8 cellular contexts compared by ENCODE assay signal in the genomic region with DNA sequence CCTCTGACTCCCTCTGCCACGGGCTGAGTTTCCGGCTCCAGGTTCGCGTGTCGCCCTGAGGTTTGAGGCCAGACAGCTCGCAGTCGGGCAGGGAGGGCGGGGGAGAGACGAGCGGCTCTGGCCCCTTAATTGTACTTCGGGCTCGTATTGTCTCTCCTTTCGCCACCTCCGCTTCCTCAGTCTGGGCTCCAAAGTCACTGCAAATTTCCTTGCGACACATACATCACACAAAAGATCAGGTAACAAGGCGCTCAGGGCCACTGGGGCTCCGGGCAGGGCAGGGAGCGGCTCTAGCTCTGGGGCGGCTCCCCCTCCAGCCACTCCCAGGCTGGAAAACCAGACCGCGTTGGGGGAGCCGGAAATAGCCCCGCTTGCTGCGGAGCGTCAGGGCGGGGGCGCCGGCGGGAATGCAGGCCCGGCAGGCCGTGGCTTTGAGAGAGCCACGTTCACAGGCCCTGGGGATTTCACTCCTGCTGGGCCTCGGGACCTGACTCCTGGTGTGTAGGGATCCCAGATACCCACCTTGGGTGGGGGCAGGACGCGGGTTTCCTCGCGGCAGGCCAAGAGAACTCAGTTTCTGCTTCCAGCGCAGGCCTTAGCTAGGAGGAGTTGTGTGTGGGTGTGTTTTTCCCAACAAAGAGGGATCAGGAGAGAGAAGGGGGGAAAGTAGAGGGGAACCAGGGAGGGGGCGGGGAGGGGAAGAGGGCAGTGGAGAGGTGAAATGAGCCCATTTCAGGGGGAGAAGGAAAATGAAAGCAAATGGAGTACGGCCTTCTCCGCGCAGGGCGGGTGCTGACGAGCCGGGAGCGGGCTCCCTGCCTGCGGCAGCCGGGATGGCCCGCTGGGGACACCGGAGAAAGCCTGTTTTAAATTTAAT. TPM values are rescaled to one million over a fixed set of nuclear protein-coding genes. Genes with fewer than 3 reads are reported as not detected.
DNase-seq lines count a peak whose midpoint lies in the region; ATAC-seq, FAIRE-seq and TF ChIP-seq lines count a peak whose summit lies in the region.

No MANE protein-coding gene starts in this region.

- no peaks in the 10 kb centered on the region for H4K20me1 ChIP-seq in astrocyte (ENCODE audit: insufficient read depth, low read length)

- H3K27me3 ChIP-seq in MG63 (no peaks in the 10 kb centered on the region), astrocyte (ENCODE audit: insufficient read depth, low read length) (peaks cover 96% of the 10 kb centered on the region), left lung (peaks cover 100% of the 10 kb centered on the region in 2 donors), tibial nerve (peaks cover 0 to 94% of the 10 kb centered on the region in 2 donors)

- H2AFZ ChIP-seq in astrocyte (ENCODE audit: low read depth, low read length), result peak overlapping the region; percentile 64

- H3K36me3 ChIP-seq in MG63 (peaks cover 10% of the 10 kb centered on the region), astrocyte (ENCODE audit: insufficient read depth, low read length) (no peaks in the 10 kb centered on the region), left lung (no peaks in the 10 kb centered on the region), tibial nerve (no peaks in the 10 kb centered on the region)

- POLR2A ChIA-PET in GM10248 (lab: Yijun Ruan, JAX), result no interaction called here

- H3K4me1 Mint-ChIP-seq in astrocyte (ENCODE audit: low read depth, unreplicated experiment), result no peaks in the 10 kb centered on the region

- no peaks in the 10 kb centered on the region for H3K9me3 ChIP-seq in MG63
- H3K9me3 ChIP-seq in astrocyte (ENCODE audit: insufficient read depth, low read depth, low read length), result peaks cover 10% of the 10 kb centered on the region
- no peaks in the 10 kb centered on the region for H3K9me3 ChIP-seq in left lung
- H3K9me3 ChIP-seq in tibial nerve, result no peaks in the 10 kb centered on the region

- H3K27me3 Mint-ChIP-seq in astrocyte (ENCODE audit: low read depth, unreplicated experiment), result peaks cover 85% of the 10 kb centered on the region

- WGBS in tibial nerve, 2 donors, result 2 to 5% methylated on average over 34 to 50 of the region's 50 CpGs

- DNase-seq in DMS114 treated with DMSO at 0.1 percent for 48 hours (lab: John Stamatoyannopoulos, UW; ENCODE audit: unreplicated experiment) (peak; percentile 42), MG63 (peak; percentile 90), astrocyte (ENCODE audit: low read depth) (no peak), left lung (no peak), tibial nerve (ENCODE audit: low spot score in 2 of 2) (no peak), RPMI8226 (no peak), GM10248 (ENCODE audit: extremely low spot score) (no peak)

- TF ChIP-seq CTCF in astrocyte (IDR thresholded peaks at IDR 0.05; ENCODE audit: insufficient read depth, low read depth, low read length) (no peak), left lung (IDR thresholded peaks at IDR 0.05) (no peak), tibial nerve (IDR thresholded peaks at IDR 0.05) (no peak), GM10248 (IDR thresholded peaks at IDR 0.05; ENCODE audit: control extremely low read depth, extremely low read depth, low read depth, missing control alignments) (no peak)

- H3K4me2 ChIP-seq in astrocyte (ENCODE audit: low read length), result peak overlapping the region; percentile 78

- H3K27ac ChIP-seq in astrocyte (ENCODE audit: low read depth, low read length) (no peak overlapping the region), left lung (no peak overlapping the region), tibial nerve (peak overlapping the region; percentile 80 to 99 (median 92))

- ATAC-seq in left lung (peak; percentile 57), HG02885 (IDR thresholded peaks at IDR 0.05; ENCODE audit: poor library complexity, unreplicated experiment) (no peak)

- H3K4me3 Mint-ChIP-seq in astrocyte (ENCODE audit: unreplicated experiment), result no peak overlapping the region

- CTCF ChIA-PET in GM10248 (lab: Yijun Ruan, JAX), result interaction anchor here (0.9 to 4.5 kb wide), 8 partner anchors 8 to 250 kb away, joined by 3 to 19 read pairs (median 4); a partner anchor contains a TSS

- H3K27ac Mint-ChIP-seq in astrocyte (ENCODE audit: unreplicated experiment), result no peak overlapping the region

- FAIRE-seq in astrocyte (lab: Jason Lieb, UNC), result no peak

- peaks cover 4% of the 10 kb centered on the region for H3K4me1 ChIP-seq in astrocyte (ENCODE audit: insufficient read depth, low read length)
- H3K4me1 ChIP-seq in left lung, result peaks cover 17 to 32% of the 10 kb centered on the region in 2 donors
- H3K4me1 ChIP-seq in tibial nerve, result peaks cover 0 to 67% (median 18%) of the 10 kb centered on the region in 4 donors

- H3K79me2 ChIP-seq in astrocyte (ENCODE audit: insufficient read depth, low read length), result no peaks in the 10 kb centered on the region

- H3K36me3 Mint-ChIP-seq in astrocyte (ENCODE audit: low read depth, unreplicated experiment), result no peaks in the 10 kb centered on the region

- peak in 1 of 2 donors; percentile 94 for TF ChIP-seq EP300 in tibial nerve (IDR thresholded peaks at IDR 0.05)

- peak overlapping the region; percentile 20 for H3K9ac ChIP-seq in astrocyte (ENCODE audit: low read length)

- H3K9me3 Mint-ChIP-seq in astrocyte (ENCODE audit: unreplicated experiment), result peaks cover 24% of the 10 kb centered on the region

- peak overlapping the region; percentile 72 for H3K4me3 ChIP-seq in MG63
- peak overlapping the region; percentile 24 for H3K4me3 ChIP-seq in astrocyte (ENCODE audit: insufficient read depth, low read depth, low read length)
- H3K4me3 ChIP-seq in left lung, result peak overlapping the region; percentile 24 to 41
- peak overlapping the region; percentile 38 to 59 (median 55) for H3K4me3 ChIP-seq in tibial nerve

- intact Hi-C loops in left lung (cut with DNase I), result no loop called here

- peak in 1 of 2 donors; percentile 78 for TF ChIP-seq POLR2A in tibial nerve (IDR thresholded peaks at IDR 0.05)

RNA-seq across cellular contexts. Expression of a gene that starts 4.4 kb away (rescaled TPM):
- 1.9 and 7.9 TPM in 2 replicates for total RNA-seq in MG63 (2014; rRNA removed; shearing (Covaris generic); ENCODE audit: low replicate concordance)
- not detected in 2 replicates for total RNA-seq in astrocyte
- total RNA-seq in left lung, result under 1 TPM in 1 of 2 donors, not detected in 1; 0.32 TPM
- 10 to 100 TPM in 1 of 4 donors, 1 to 10 TPM in 3; 4.4 to 10.5 (median 7.9) TPM for total RNA-seq in tibial nerve

RNA-seq across cellular contexts. Expression of a gene that starts 10.6 kb away (rescaled TPM):
- 19.8 and 27.4 TPM in 2 replicates for total RNA-seq in MG63 (2014; rRNA removed; shearing (Covaris generic); ENCODE audit: low replicate concordance)
- total RNA-seq in astrocyte (not detected in 2 replicates), left lung (not detected), tibial nerve (1 to 10 TPM; 1.7 to 6.1 (median 2.5) TPM)

RNA-seq across cellular contexts. Expression of a gene that starts 13.2 kb away (rescaled TPM):
- total RNA-seq in MG63 (2014; rRNA removed; shearing (Covaris generic); ENCODE audit: low replicate concordance), result 0.10 and 0.13 TPM in 2 replicates
- total RNA-seq in astrocyte (not detected in 2 replicates), left lung (under 1 TPM in 1 of 2 donors, not detected in 1; 0.12 TPM), tibial nerve (1 to 10 TPM in 3 of 4 donors, under 1 TPM in 1; 0.98 to 2.3 (median 2.0) TPM)

RNA-seq across cellular contexts. Expression of a gene that starts 20.8 kb away (rescaled TPM):
- 4.2 and 4.5 TPM in 2 replicates for total RNA-seq in MG63 (2014; rRNA removed; shearing (Covaris generic); ENCODE audit: low replicate concordance)
- total RNA-seq in astrocyte (not detected in 2 replicates), left lung (not detected), tibial nerve (under 1 TPM in 3 of 4 donors, not detected in 1; 0.20 to 0.42 (median 0.30) TPM)

RNA-seq across cellular contexts. Expression of a gene that starts 22.6 kb away (rescaled TPM):
- 0.30 and 1.3 TPM in 2 replicates for total RNA-seq in MG63 (2014; rRNA removed; shearing (Covaris generic); ENCODE audit: low replicate concordance)
- total RNA-seq in astrocyte, result not detected in 2 replicates
- total RNA-seq in left lung, result not detected
- under 1 TPM in 3 of 4 donors, not detected in 1; 0.20 to 0.63 (median 0.60) TPM for total RNA-seq in tibial nerve

Comparison
In these comparisons a context has a peak if more than half of its experiments do, and no peak if none do; other contexts are left out.
1. DNase-seq: peak in DMS114 treated with DMSO at 0.1 percent for 48 hours (single experiment) and MG63 (single experiment); none in astrocyte (single experiment), left lung (0 of 2), tibial nerve (0 of 2), RPMI8226 (single experiment) and GM10248 (single experiment).
2. H3K27ac ChIP-seq: peak in tibial nerve (4 of 4); none in astrocyte (single experiment) and left lung (0 of 2).
3. Peak in every context shown above with its lines, with median percentiles within 50 percentile points of each other: H3K4me3 ChIP-seq.